ENCODE assay signal across 18 cellular contexts in the genomic region with DNA sequence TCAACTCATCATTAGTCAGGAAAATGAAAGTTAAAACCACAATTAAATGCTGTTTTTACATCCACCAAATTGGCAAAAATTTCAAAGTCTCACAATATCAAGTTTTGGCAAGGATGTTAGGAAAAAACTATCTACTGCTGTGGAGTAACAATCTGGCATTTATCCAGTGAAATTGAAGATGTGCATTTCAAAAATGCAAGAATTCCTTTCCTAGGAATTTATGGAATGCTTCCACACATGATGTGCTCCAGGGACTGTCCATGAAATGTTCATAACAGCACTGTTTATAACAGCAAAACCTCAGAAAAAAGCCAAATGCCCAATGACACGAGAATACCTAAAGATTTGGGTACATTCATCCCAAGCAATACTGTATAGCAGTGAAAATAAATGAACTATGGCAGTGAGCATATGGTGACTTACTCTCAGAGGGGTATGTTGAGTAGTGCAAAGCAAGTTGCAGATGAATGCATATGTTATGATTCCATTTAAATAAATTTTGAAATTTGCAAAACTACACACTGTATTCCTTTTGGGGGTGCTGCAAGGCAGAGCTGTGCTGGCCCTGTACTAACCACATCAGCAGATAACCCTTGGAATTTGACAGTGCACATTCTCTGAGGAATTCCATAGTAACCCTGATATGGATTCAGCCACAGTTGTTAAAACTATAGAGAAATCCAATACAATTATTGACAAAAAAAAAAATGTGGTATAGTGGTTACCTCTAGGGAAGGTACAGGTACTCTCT. TPM values are rescaled to one million over a fixed set of nuclear protein-coding genes. Genes with fewer than 3 reads are reported as not detected.
DNase-seq lines count a peak whose midpoint lies in the region; ATAC-seq and TF ChIP-seq lines count a peak whose summit lies in the region.
"Had no signal": no experiment of that assay in that cellular context is flagged by ENCODE, and none has a peak within 500 bp of the region (broad histone marks: within the 10 kb centered on the region; RNA-seq: fewer than 3 reads in every experiment).

No MANE protein-coding gene starts in this region.

- H3K36me3 ChIP-seq in CD8-positive, alpha-beta T cell (ENCODE audit: insufficient read depth, low read length), result no peaks in the 10 kb centered on the region
- H3K36me3 ChIP-seq: BE2C, HAP-1, pancreas had no signal

- no peaks in the 10 kb centered on the region for H3K36me3 Mint-ChIP-seq in CD8-positive, alpha-beta T cell
- H3K36me3 Mint-ChIP-seq: activated naive CD4-positive, alpha-beta T cell treated with anti-CD3 and anti-CD28 coated beads, Interleukin-2, amount 50 U/mL, for 24 hours had no signal

- no peak for ATAC-seq in CD8-positive, alpha-beta T cell
- ATAC-seq: left ventricle myocardium superior, Panc1, pancreas had no signal

- H3K27me3 ChIP-seq in CD8-positive, alpha-beta T cell (ENCODE audit: insufficient read depth, low read length), result no peaks in the 10 kb centered on the region
- H3K27me3 ChIP-seq: BE2C, pancreas had no signal

- H3K4me3 ChIP-seq in fibroblast of pulmonary artery (replicated peaks; ENCODE audit: low read depth, low read length) (no peak overlapping the region), skeletal muscle cell (ENCODE audit: low read depth, low read length) (no peak overlapping the region)
- no peak overlapping the region for H3K4me3 ChIP-seq in CD8-positive, alpha-beta T cell (ENCODE audit: low read depth, low read length)
- H3K4me3 ChIP-seq: HAP-1, pancreas, skin epidermis had no signal

- peak; percentile 18 for DNase-seq in GM03348 (ENCODE audit: low spot score)
- DNase-seq in RPMI7951 (ENCODE audit: low read depth), result peak; percentile 61
- peak; percentile 79 for DNase-seq in fibroblast of pulmonary artery (ENCODE audit: low read depth)
- peak; percentile 11 for DNase-seq in skeletal muscle cell (ENCODE audit: low read depth)
- no peak for DNase-seq in stimulated activated CD4-positive, alpha-beta T cell treated with anti-CD3 and anti-CD28 coated beads, Interleukin-12 subunit alpha, Interleukin-12 subunit beta, amount 100 ng/mL, for 4 hours
- DNase-seq in NCI-H1417 (lab: John Stamatoyannopoulos, UW), result no peak
- DNase-seq in H4 (ENCODE audit: low spot score), result no peak
- no peak for DNase-seq in CD8-positive, alpha-beta T cell
- DNase-seq: BE2C; effector CD4-positive, alpha-beta T cell; left ventricle myocardium superior; NCI-H146; NCI-H82; pancreas had no signal

- H3K9me3 ChIP-seq in CD8-positive, alpha-beta T cell (ENCODE audit: low read length), result no peaks in the 10 kb centered on the region
- H3K9me3 ChIP-seq: BE2C, HAP-1 had no signal

- H3K4me3 Mint-ChIP-seq in CD8-positive, alpha-beta T cell, result no peak overlapping the region
- H3K4me3 Mint-ChIP-seq: activated naive CD4-positive, alpha-beta T cell treated with anti-CD3 and anti-CD28 coated beads, Interleukin-2, amount 50 U/mL, for 24 hours had no signal

- POLR2A ChIA-PET in CD8-positive, alpha-beta T cell (lab: Charles Lee), result no interaction called here

- peaks cover 5% of the 10 kb centered on the region for H3K9me3 Mint-ChIP-seq in CD8-positive, alpha-beta T cell
- H3K9me3 Mint-ChIP-seq: activated naive CD4-positive, alpha-beta T cell treated with anti-CD3 and anti-CD28 coated beads, Interleukin-2, amount 50 U/mL, for 24 hours had no signal

- no peak overlapping the region for H3K27ac Mint-ChIP-seq in CD8-positive, alpha-beta T cell
- H3K27ac Mint-ChIP-seq: activated naive CD4-positive, alpha-beta T cell treated with anti-CD3 and anti-CD28 coated beads, Interleukin-2, amount 50 U/mL, for 24 hours had no signal

- no peaks in the 10 kb centered on the region for H3K4me1 ChIP-seq in CD8-positive, alpha-beta T cell (ENCODE audit: insufficient read depth, low read length)
- H3K4me1 ChIP-seq: BE2C, HAP-1, pancreas had no signal

- intact Hi-C loops in CD8-positive, alpha-beta T cell (cut with DNase I, micrococcal nuclease), result no loop called here

- H3K27ac ChIP-seq in CD8-positive, alpha-beta T cell (ENCODE audit: low read depth, low read length), result no peak overlapping the region
- H3K27ac ChIP-seq: pancreas, skin epidermis had no signal

- no peaks in the 10 kb centered on the region for H3K27me3 Mint-ChIP-seq in CD8-positive, alpha-beta T cell (ENCODE audit: low read depth)
- H3K27me3 Mint-ChIP-seq: activated naive CD4-positive, alpha-beta T cell treated with anti-CD3 and anti-CD28 coated beads, Interleukin-2, amount 50 U/mL, for 24 hours had no signal

- CTCF ChIA-PET in CD8-positive, alpha-beta T cell (lab: Charles Lee), result no interaction called here

- H3K4me1 Mint-ChIP-seq in CD8-positive, alpha-beta T cell (ENCODE audit: low read depth), result no peaks in the 10 kb centered on the region
- H3K4me1 Mint-ChIP-seq: activated naive CD4-positive, alpha-beta T cell treated with anti-CD3 and anti-CD28 coated beads, Interleukin-2, amount 50 U/mL, for 24 hours had no signal

- TF ChIP-seq CTCF in fibroblast of pulmonary artery (IDR thresholded peaks at IDR 0.05; ENCODE audit: low read length, missing control alignments), result no peak
- TF ChIP-seq CTCF in CD8-positive, alpha-beta T cell (IDR thresholded peaks at IDR 0.05), result no peak

RNA-seq across cellular contexts. Expression of a gene that starts 41.3 kb away (rescaled TPM):
- total RNA-seq in RPMI7951 (2014; rRNA removed; shearing (Covaris generic)), result 185 and 192 TPM in 2 replicates
- 72.3 and 84.6 TPM in 2 replicates for total RNA-seq in H4 (2014; rRNA removed; shearing (Covaris generic))
- 100 to 1,000 TPM; 191 to 195 TPM for total RNA-seq in CD8-positive, alpha-beta T cell

Comparison
In these comparisons a context has a peak if more than half of its experiments do, and no peak if none do; other contexts are left out.
1. DNase-seq: peak in GM03348 (single experiment), RPMI7951 (single experiment), fibroblast of pulmonary artery (single experiment) and skeletal muscle cell (single experiment); none in stimulated activated CD4-positive, alpha-beta T cell treated with anti-CD3 and anti-CD28 coated beads, Interleukin-12 subunit alpha, Interleukin-12 subunit beta, amount 100 ng/mL, for 4 hours (single experiment), NCI-H1417 (0 of 3), H4 (single experiment) and CD8-positive, alpha-beta T cell (0 of 7).